9 cellular contexts compared by ENCODE assay signal in genomic region chr12:32302218-32302826, GRCh38.
DNase-seq lines count a peak whose midpoint lies in the region; ATAC-seq and TF ChIP-seq lines count a peak whose summit lies in the region.
"Had no signal": no experiment of that assay in that cellular context is flagged by ENCODE, and none has a peak within 500 bp of the region (broad histone marks: within the 10 kb centered on the region; RNA-seq: fewer than 3 reads in every experiment).

No MANE protein-coding gene starts in this region.

- no peaks in the 10 kb centered on the region for H3K9me2 ChIP-seq in neural cell (ENCODE audit: insufficient read depth, low read length)

- no peak overlapping the region for H3K4me3 ChIP-seq in neural cell (ENCODE audit: low read length)

- DNase-seq in NCI-H2227 (lab: John Stamatoyannopoulos, UW; ENCODE audit: unreplicated experiment): peak; percentile 14
- DNase-seq in cerebellar cortex (ENCODE audit: low spot score): peak; percentile 57
- DNase-seq in NCI-H1092 treated with DMSO at 0.1 percent for 48 hours (lab: John Stamatoyannopoulos, UW): no peak
- DNase-seq in sciatic nerve (ENCODE audit: low spot score): no peak
- DNase-seq: left cardiac atrium had no signal

- H3K4me2 ChIP-seq in neural cell (ENCODE audit: low read length): no peak overlapping the region

- TF ChIP-seq RAD21 in neural cell (conservative IDR thresholded peaks at IDR 0.05): peak; percentile 49

- no peaks in the 10 kb centered on the region for H4K20me1 ChIP-seq in neural cell (ENCODE audit: insufficient read depth)

- no peaks in the 10 kb centered on the region for H3F3A ChIP-seq in neural cell (ENCODE audit: insufficient read depth, low read length, poor library complexity, severe bottlenecking)

- no peaks in the 10 kb centered on the region for H3K27me3 ChIP-seq in neural cell (ENCODE audit: insufficient read depth, low read depth, low read length)

- intact Hi-C loops in sciatic nerve (cut with DNase I): loop anchor here (5.0 kb wide), 1 partner anchor 240 kb away; no protein-coding TSS in a partner anchor

- H2AFZ ChIP-seq in neural cell (ENCODE audit: low read depth, low read length): no peak overlapping the region

- TF ChIP-seq EP300 in neural cell (conservative IDR thresholded peaks at IDR 0.05; ENCODE audit: poor library complexity, severe bottlenecking): no peak

- H3K27ac ChIP-seq in C4-2B (no peak overlapping the region), neural cell (ENCODE audit: low read length) (no peak overlapping the region)

- peak; percentile 84 for ATAC-seq in GM18511 (IDR thresholded peaks at IDR 0.05; ENCODE audit: unreplicated experiment)
- peak; percentile 80 for ATAC-seq in HG02840 (IDR thresholded peaks at IDR 0.05; ENCODE audit: low FRiP score, unreplicated experiment)
- no peak for ATAC-seq in sciatic nerve

- no peaks in the 10 kb centered on the region for H3K79me2 ChIP-seq in neural cell (replicated peaks; ENCODE audit: insufficient read depth, low read length)

- H3K9me3 ChIP-seq in neural cell (ENCODE audit: low read length): no peaks in the 10 kb centered on the region

- TF ChIP-seq CTCF in C4-2B (conservative IDR thresholded peaks at IDR 0.05): peak; percentile 74
- TF ChIP-seq CTCF in neural cell (IDR thresholded peaks at IDR 0.05; ENCODE audit: poor library complexity, severe bottlenecking): peak; percentile 35

- H3K9ac ChIP-seq in neural cell (ENCODE audit: low read length): no peak overlapping the region

- no peaks in the 10 kb centered on the region for H3K36me3 ChIP-seq in neural cell (ENCODE audit: insufficient read depth, low read length)

TF ChIP-seq in neural cell, 6 proteins besides CTCF, POLR2A, EP300 and RAD21:
- TF ChIP-seq TAF1 (IDR thresholded peaks at IDR 0.05; ENCODE audit: low read depth) (no peak), SMC3 (conservative IDR thresholded peaks at IDR 0.05; ENCODE audit: poor library complexity) (peak; percentile 43), POLR2AphosphoS5 (IDR thresholded peaks at IDR 0.05) (no peak), MXI1 (conservative IDR thresholded peaks at IDR 0.05; ENCODE audit: poor library complexity, severe bottlenecking) (no peak), EZH2 (IDR thresholded peaks at IDR 0.05; ENCODE audit: borderline replicate concordance, insufficient read depth, low read length, poor library complexity, severe bottlenecking) (no peak)
- TF ChIP-seq, protein P1, sequence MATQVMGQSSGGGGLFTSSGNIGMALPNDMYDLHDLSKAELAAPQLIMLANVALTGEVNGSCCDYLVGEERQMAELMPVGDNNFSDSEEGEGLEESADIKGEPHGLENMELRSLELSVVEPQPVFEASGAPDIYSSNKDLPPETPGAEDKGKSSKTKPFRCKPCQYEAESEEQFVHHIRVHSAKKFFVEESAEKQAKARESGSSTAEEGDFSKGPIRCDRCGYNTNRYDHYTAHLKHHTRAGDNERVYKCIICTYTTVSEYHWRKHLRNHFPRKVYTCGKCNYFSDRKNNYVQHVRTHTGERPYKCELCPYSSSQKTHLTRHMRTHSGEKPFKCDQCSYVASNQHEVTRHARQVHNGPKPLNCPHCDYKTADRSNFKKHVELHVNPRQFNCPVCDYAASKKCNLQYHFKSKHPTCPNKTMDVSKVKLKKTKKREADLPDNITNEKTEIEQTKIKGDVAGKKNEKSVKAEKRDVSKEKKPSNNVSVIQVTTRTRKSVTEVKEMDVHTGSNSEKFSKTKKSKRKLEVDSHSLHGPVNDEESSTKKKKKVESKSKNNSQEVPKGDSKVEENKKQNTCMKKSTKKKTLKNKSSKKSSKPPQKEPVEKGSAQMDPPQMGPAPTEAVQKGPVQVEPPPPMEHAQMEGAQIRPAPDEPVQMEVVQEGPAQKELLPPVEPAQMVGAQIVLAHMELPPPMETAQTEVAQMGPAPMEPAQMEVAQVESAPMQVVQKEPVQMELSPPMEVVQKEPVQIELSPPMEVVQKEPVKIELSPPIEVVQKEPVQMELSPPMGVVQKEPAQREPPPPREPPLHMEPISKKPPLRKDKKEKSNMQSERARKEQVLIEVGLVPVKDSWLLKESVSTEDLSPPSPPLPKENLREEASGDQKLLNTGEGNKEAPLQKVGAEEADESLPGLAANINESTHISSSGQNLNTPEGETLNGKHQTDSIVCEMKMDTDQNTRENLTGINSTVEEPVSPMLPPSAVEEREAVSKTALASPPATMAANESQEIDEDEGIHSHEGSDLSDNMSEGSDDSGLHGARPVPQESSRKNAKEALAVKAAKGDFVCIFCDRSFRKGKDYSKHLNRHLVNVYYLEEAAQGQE (IDR thresholded peaks at IDR 0.05; ENCODE audit: borderline replicate concordance): no peak

Comparison
In these comparisons a context has a peak if more than half of its experiments do, and no peak if none do; other contexts are left out.
1. DNase-seq: peak in NCI-H2227 (single experiment) and cerebellar cortex (single experiment); none in NCI-H1092 treated with DMSO at 0.1 percent for 48 hours (single experiment) and sciatic nerve (single experiment).